ENCODE assay signal across 1 cellular context in genomic region chr20:38127011-38127621, GRCh38.
TF ChIP-seq lines count a peak whose summit lies in the region.

No MANE protein-coding gene starts in this region.

TF ChIP-seq in GM23338, 12 proteins besides CTCF, POLR2A, EP300 and RAD21 (continued from another document):
- TF ChIP-seq ZNF462 (CRISPR knock-in tag; IDR thresholded peaks at IDR 0.05) (no peak), CREB1 (CRISPR knock-in tag; IDR thresholded peaks at IDR 0.05; ENCODE audit: low read depth) (no peak), EZH2 (IDR thresholded peaks at IDR 0.05; ENCODE audit: low read depth, unreplicated experiment) (no peak), JUNB (IDR thresholded peaks at IDR 0.05; ENCODE audit: unreplicated experiment) (no peak), EZH2phosphoT487 (IDR thresholded peaks at IDR 0.05; ENCODE audit: unreplicated experiment) (no peak), ZNF114 (CRISPR knock-in tag; IDR thresholded peaks at IDR 0.05) (no peak)
